In the genomic region with DNA sequence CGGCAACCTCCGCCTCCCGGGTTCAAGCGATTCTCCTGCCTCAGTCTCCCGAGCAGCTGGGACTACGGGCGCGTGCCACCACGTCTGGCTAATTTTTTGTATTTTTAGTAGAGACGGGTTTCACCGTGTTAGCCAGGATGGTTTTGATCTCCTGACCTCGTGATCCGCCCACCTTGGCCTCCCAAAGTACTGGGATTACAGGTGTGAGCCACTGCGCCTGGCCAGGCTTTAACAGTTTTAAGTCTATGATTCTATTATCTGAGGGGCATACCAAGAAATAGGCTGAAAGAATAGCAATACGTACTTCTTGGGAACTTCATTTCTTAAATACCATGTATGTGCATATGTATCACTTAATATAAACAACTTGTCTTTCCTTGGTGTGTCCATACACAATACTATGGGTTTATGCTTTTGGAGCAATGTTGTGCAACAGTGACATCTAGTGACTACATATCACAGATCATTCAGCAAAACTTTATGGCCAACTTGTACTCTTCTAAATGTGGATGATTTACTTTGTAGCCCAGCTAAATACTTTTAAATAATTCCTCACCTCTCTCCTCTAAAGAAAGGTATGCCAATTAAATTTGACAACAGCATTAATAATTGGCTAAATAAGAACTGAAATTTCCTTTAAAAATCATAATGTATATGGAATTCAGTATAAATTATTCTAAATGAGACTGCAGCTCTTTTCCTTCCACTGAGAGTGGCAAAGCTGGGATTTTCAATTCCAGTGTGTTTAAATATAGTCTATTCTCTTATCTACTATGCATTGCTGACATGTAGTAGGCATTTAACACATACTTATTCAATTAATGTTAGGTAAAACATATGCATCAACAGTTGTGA, we compare ENCODE assay signal across 8 cellular contexts. TPM values are rescaled to one million over a fixed set of nuclear protein-coding genes. Genes with fewer than 3 reads are reported as not detected.
DNase-seq lines count a peak whose midpoint lies in the region; ATAC-seq, FAIRE-seq and TF ChIP-seq lines count a peak whose summit lies in the region.

No MANE protein-coding gene starts in this region.

- ATAC-seq in GM19395 (IDR thresholded peaks at IDR 0.05; ENCODE audit: unreplicated experiment) (peak; percentile 96), HG03442 (IDR thresholded peaks at IDR 0.05; ENCODE audit: unreplicated experiment) (peak; percentile 79)

- H4K20me1 ChIP-seq in mammary epithelial cell (ENCODE audit: insufficient read depth, low read length): no peaks in the 10 kb centered on the region

- no peak for TF ChIP-seq POLR2A in suprapubic skin (IDR thresholded peaks at IDR 0.05)

- peaks cover 15% of the 10 kb centered on the region for H3K4me1 ChIP-seq in mammary epithelial cell (ENCODE audit: insufficient read depth, low read length)
- peaks cover 8 to 21% of the 10 kb centered on the region in 2 donors for H3K4me1 ChIP-seq in kidney (ENCODE audit: control insufficient read depth in 1 of 2, insufficient read depth in 1 of 2, low read depth in 1 of 2, low read length in 2 of 2)
- peaks cover 18% of the 10 kb centered on the region for H3K4me1 ChIP-seq in suprapubic skin

- WGBS in mammary epithelial cell (ENCODE audit: low coverage, missing lambda C conversion rate): 81% methylated on average over 7 of the region's 15 CpGs
- 72% methylated on average over 15 of the region's 15 CpGs for WGBS in suprapubic skin

- no TSS peak for BruUV-seq in mammary epithelial cell (replicated peaks; lab: Mats Ljungman, UMichigan)

- CTCF ChIA-PET in mammary epithelial cell (lab: Charles Lee; ENCODE audit: low non-redundant PET): interaction anchor here (0.6 to 1.2 kb wide), 3 partner anchors 388 to 579 kb away, joined by 3 to 16 read pairs (median 7); no protein-coding TSS in a partner anchor

- H3K4me3 ChIP-seq in mammary epithelial cell (replicated peaks in 1 of 3; ENCODE audit: insufficient read depth in 1 of 3, low read depth in 2 of 3, low read length in 3 of 3) (no peak overlapping the region), kidney (ENCODE audit: low read length in 2 of 2) (no peak overlapping the region), suprapubic skin (no peak overlapping the region)

- H3K27ac ChIP-seq in mammary epithelial cell (ENCODE audit: insufficient read depth, low read depth, low read length) (no peak overlapping the region), kidney (ENCODE audit: low read depth in 2 of 2, low read length in 2 of 2) (no peak overlapping the region), suprapubic skin (no peak overlapping the region)

- H3K27me3 ChIP-seq in mammary epithelial cell (ENCODE audit: insufficient read depth, low read length) (no peaks in the 10 kb centered on the region), suprapubic skin (no peaks in the 10 kb centered on the region)

- peak; percentile 98 for FAIRE-seq in kidney (lab: Jason Lieb, UNC)

- peak; percentile 74 to 75 for TF ChIP-seq CTCF in mammary epithelial cell (conservative IDR thresholded peaks at IDR 0.05 in 1 of 2, IDR thresholded peaks at IDR 0.05 in 1 of 2; ENCODE audit: extremely low read depth in 1 of 2, insufficient read depth in 1 of 2, low read depth in 1 of 2, low read length in 2 of 2)
- peak; percentile 69 for TF ChIP-seq CTCF in kidney (IDR thresholded peaks at IDR 0.05; ENCODE audit: borderline replicate concordance, extremely low read depth, insufficient read depth)
- peak; percentile 30 to 57 for TF ChIP-seq CTCF in suprapubic skin (IDR thresholded peaks at IDR 0.05)

- intact Hi-C loops in mammary epithelial cell (cut with micrococcal nuclease): loop anchor here (1.0 to 5.0 kb wide), 7 partner anchors 82 to 662 kb away; a partner anchor contains a TSS
- intact Hi-C loops in kidney (cut with DNase I): no loop called here

- H3K79me2 ChIP-seq in mammary epithelial cell (ENCODE audit: insufficient read depth, low read length): no peaks in the 10 kb centered on the region

- no peak for TF ChIP-seq EP300 in suprapubic skin (IDR thresholded peaks at IDR 0.05)

- in situ Hi-C loops in mammary epithelial cell (cut with MboI; ENCODE audit: low sequenced_read_pairs in 2 of 2): loop anchor here (5.0 to 10.0 kb wide), 4 partner anchors 382 to 574 kb away; no protein-coding TSS in a partner anchor

- no peak overlapping the region for H2AFZ ChIP-seq in mammary epithelial cell (ENCODE audit: low read depth, low read length)

- H3K9me3 ChIP-seq in mammary epithelial cell (replicated peaks; ENCODE audit: insufficient read depth, low read length) (no peaks in the 10 kb centered on the region), kidney (ENCODE audit: control insufficient read depth in 1 of 2, low read length in 2 of 2) (no peaks in the 10 kb centered on the region), suprapubic skin (no peaks in the 10 kb centered on the region)

- dilution Hi-C loops in mammary epithelial cell (cut with HindIII; ENCODE audit: low sequenced_read_pairs): loop anchor here (25.0 kb wide), 1 partner anchor 397 kb away; no protein-coding TSS in a partner anchor

- H3K36me3 ChIP-seq in mammary epithelial cell (ENCODE audit: insufficient read depth, low read length): no peaks in the 10 kb centered on the region
- no peaks in the 10 kb centered on the region for H3K36me3 ChIP-seq in kidney (ENCODE audit: control insufficient read depth in 1 of 2, insufficient read depth in 2 of 2, low read length in 2 of 2)
- no peaks in the 10 kb centered on the region for H3K36me3 ChIP-seq in suprapubic skin

- peak; percentile 71 for DNase-seq in EH (ENCODE audit: low read depth)
- peak; percentile 27 for DNase-seq in NCI-H82 treated with DMSO at 0.1 percent for 48 hours (lab: John Stamatoyannopoulos, UW; ENCODE audit: unreplicated experiment)
- peak; percentile 56 for DNase-seq in mammary epithelial cell
- peak; percentile 46 for DNase-seq in kidney
- no peak for DNase-seq in suprapubic skin (ENCODE audit: low spot score in 2 of 2)
- no peak for DNase-seq in ureter (ENCODE audit: low spot score)

- H3K4me2 ChIP-seq in mammary epithelial cell (ENCODE audit: insufficient read depth, low read depth, low read length): no peak overlapping the region

- H3K9ac ChIP-seq in mammary epithelial cell (ENCODE audit: insufficient read depth, low read length) (no peak overlapping the region), kidney (ENCODE audit: low read length in 2 of 2) (no peak overlapping the region)

RNA-seq across cellular contexts. Expression of a gene that starts 10.4 kb away (rescaled TPM):
- total RNA-seq in mammary epithelial cell (under 1 TPM in 1 of 2 donors, not detected in 1; 0.17 TPM), kidney (1.8 TPM), suprapubic skin (1 to 10 TPM in 1 of 4 donors, under 1 TPM in 1, not detected in 2; 0.30 to 2.9 TPM), ureter (1.8 TPM)
- polyA plus RNA-seq in mammary epithelial cell (0.08 TPM), kidney (ENCODE audit: insufficient read depth, low read depth, low replicate concordance) (0.52 TPM)
- polyA minus RNA-seq in mammary epithelial cell: not detected

Comparison
In these comparisons a context has a peak if more than half of its experiments do, and no peak if none do; other contexts are left out.
1. DNase-seq: peak in EH (single experiment), NCI-H82 treated with DMSO at 0.1 percent for 48 hours (single experiment), mammary epithelial cell (single experiment) and kidney (single experiment); none in suprapubic skin (0 of 2) and ureter (single experiment).
2. Peak in every context shown above with its lines, with median percentiles within 50 percentile points of each other: CTCF ChIP-seq.